Comparison of ENCODE assay signal across 1 cellular context in the genomic region with DNA sequence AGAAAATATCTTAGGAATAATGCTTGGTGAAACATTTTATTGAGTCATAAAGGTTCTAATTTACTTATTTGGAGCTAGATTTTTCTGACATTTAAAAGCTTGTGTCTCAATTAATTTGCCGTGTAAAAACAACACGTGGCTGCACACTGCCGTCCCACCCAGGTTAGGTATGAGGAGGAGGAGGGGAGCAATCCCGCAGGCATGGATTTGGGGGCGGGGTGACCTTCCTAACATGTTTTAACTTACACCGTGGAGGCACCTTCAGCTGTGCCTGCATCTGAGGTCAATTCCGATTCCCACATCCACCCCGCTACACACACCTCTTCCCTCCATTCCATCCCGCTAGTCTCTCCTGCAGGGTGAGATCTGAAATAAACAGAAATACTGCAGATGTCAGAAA.
TF ChIP-seq lines count a peak whose summit lies in the region.

No MANE protein-coding gene starts in this region.

TF ChIP-seq in IMR-90, 13 proteins besides CTCF, POLR2A, EP300 and RAD21:
- no peak for TF ChIP-seq NFE2L2 (IDR thresholded peaks at IDR 0.05; ENCODE audit: low read depth, low read length)
- no peak for TF ChIP-seq BHLHE40 (IDR thresholded peaks at IDR 0.05; ENCODE audit: low read depth, low read length)
- TF ChIP-seq FOS (IDR thresholded peaks at IDR 0.05; ENCODE audit: low read depth, low read length), result no peak
- no peak for TF ChIP-seq MAFK (IDR thresholded peaks at IDR 0.05; ENCODE audit: low read depth, low read length)
- no peak for TF ChIP-seq CEBPB (IDR thresholded peaks at IDR 0.05; ENCODE audit: low read depth, low read length)
- no peak for TF ChIP-seq SMC3 (IDR thresholded peaks at IDR 0.05; ENCODE audit: low read depth, low read length)
- no peak for TF ChIP-seq CHD1 (IDR thresholded peaks at IDR 0.05; ENCODE audit: low read depth, low read length)
- TF ChIP-seq RFX5 (IDR thresholded peaks at IDR 0.05; ENCODE audit: low read depth, low read length), result no peak
